In the genomic region with DNA sequence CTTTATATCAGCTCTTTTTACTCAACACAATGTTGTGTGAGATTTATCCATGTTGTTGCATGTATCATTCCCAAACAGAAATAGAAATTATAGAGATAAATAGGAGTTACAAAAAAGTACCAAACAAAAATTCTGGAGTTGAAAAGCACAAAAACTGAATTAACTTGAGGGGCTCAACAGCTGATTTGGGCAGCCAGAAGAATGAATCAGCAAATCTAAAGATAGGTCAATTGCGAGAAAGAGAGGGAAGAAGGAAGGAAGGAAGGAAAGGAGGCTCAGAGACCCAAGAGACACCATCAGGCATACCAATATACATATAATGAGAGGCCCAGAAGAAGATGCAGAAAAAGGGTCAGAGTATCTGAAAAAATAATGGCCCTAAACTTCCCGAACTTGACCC, we compare ENCODE assay signal across 26 cellular contexts.
A peak's percentile ranks its signal among the peaks of the same experiment; 100 is the strongest.
DNase-seq lines count a peak whose midpoint lies in the region; ATAC-seq and TF ChIP-seq lines count a peak whose summit lies in the region.
"Had no signal": no experiment of that assay in that cellular context is flagged by ENCODE, and none has a peak within 500 bp of the region (broad histone marks: within the 10 kb centered on the region; RNA-seq: fewer than 3 reads in every experiment).

No MANE protein-coding gene starts in this region.

- no peak overlapping the region for H3K9ac ChIP-seq in SK-N-SH

- no peak overlapping the region for H3K4me3 Mint-ChIP-seq in dendritic cell treated with granulocyte-macrophage colony-stimulating factor and Interleukin-4, amounts not matched to agents 40 ng/mL and 50 ng/mL, for 4 days
- H3K4me3 Mint-ChIP-seq in natural killer cell treated with Interleukin-12 subunit alpha and Interleukin-12 subunit beta and Interleukin-15 and Interleukin-18, amount 100 ng/mL, for 72 hours: no peak overlapping the region
- H3K4me3 Mint-ChIP-seq: activated CD4-positive, alpha-beta T cell treated with anti-CD3 and anti-CD28 coated beads, Interleukin-2, amount 10 ng/mL, durations not matched to agents 7 days and 5 days; IgD-negative memory B cell had no signal

- DNase-seq in SK-N-SH (no peak), OCI-M1 (lab: John Stamatoyannopoulos, UW) (peak; percentile 12), GF-D8 (lab: John Stamatoyannopoulos, UW) (no peak), heart right ventricle (no peak), HPDE6-E6E7 (ENCODE audit: extremely low spot score) (no peak)
- no peak for DNase-seq in natural killer cell treated with Interleukin-12 subunit alpha and Interleukin-12 subunit beta and Interleukin-15 and Interleukin-18, amount 100 ng/mL, for 72 hours (ENCODE audit: low spot score)
- DNase-seq: activated CD4-positive, alpha-beta T cell treated with anti-CD3 and anti-CD28 coated beads, Interleukin-2, amount 10 ng/mL, durations not matched to agents 7 days and 5 days; AML-193; aorta; DMS79; GDM1; hypothalamus; NCI-H1417; NCI-H2081 treated with DMSO at 0.1 percent for 48 hours; NCI-H345; NCI-H748 treated with DMSO at 0.1 percent for 48 hours; stomach; T-helper 2 cell; thyroid gland had no signal

- no peak for TF ChIP-seq EP300 in SK-N-SH (IDR thresholded peaks at IDR 0.05; ENCODE audit: borderline replicate concordance in 1 of 2, low read depth in 1 of 2, low read length in 1 of 2)

- H3K4me1 ChIP-seq in SK-N-SH (ENCODE audit: control insufficient read depth in 1 of 2, insufficient read depth in 2 of 2, low read depth in 1 of 2, low read length in 1 of 2) (peaks cover 0 to 4% of the 10 kb centered on the region in 2 experiments; a peak in 1 of 4 replicates), heart right ventricle (peaks cover 0 to 10% (median 0%) of the 10 kb centered on the region in 9 donors)
- H3K4me1 ChIP-seq: gastroesophageal sphincter, thyroid gland had no signal

- H3K9me3 Mint-ChIP-seq in dendritic cell treated with granulocyte-macrophage colony-stimulating factor and Interleukin-4, amounts not matched to agents 40 ng/mL and 50 ng/mL, for 4 days: no peaks in the 10 kb centered on the region
- no peaks in the 10 kb centered on the region for H3K9me3 Mint-ChIP-seq in natural killer cell treated with Interleukin-12 subunit alpha and Interleukin-12 subunit beta and Interleukin-15 and Interleukin-18, amount 100 ng/mL, for 72 hours
- H3K9me3 Mint-ChIP-seq: activated CD4-positive, alpha-beta T cell treated with anti-CD3 and anti-CD28 coated beads, Interleukin-2, amount 10 ng/mL, durations not matched to agents 7 days and 5 days; activated naive CD4-positive, alpha-beta T cell treated with anti-CD3 and anti-CD28 coated beads, Interleukin-2, amount 50 U/mL, for 72 hours; IgD-negative memory B cell had no signal

- H3K36me3 Mint-ChIP-seq in dendritic cell treated with granulocyte-macrophage colony-stimulating factor and Interleukin-4, amounts not matched to agents 40 ng/mL and 50 ng/mL, for 4 days (ENCODE audit: low read depth): peaks cover 11% of the 10 kb centered on the region
- no peaks in the 10 kb centered on the region for H3K36me3 Mint-ChIP-seq in natural killer cell treated with Interleukin-12 subunit alpha and Interleukin-12 subunit beta and Interleukin-15 and Interleukin-18, amount 100 ng/mL, for 72 hours
- H3K36me3 Mint-ChIP-seq: activated naive CD4-positive, alpha-beta T cell treated with anti-CD3 and anti-CD28 coated beads, Interleukin-2, amount 50 U/mL, for 72 hours had no signal

- no peak for TF ChIP-seq RAD21 in SK-N-SH (IDR thresholded peaks at IDR 0.05; ENCODE audit: low read length)

- peaks cover 3% of the 10 kb centered on the region for H3F3A ChIP-seq in SK-N-SH (replicated peaks; ENCODE audit: insufficient read depth)

- H3K27ac Mint-ChIP-seq in dendritic cell treated with granulocyte-macrophage colony-stimulating factor and Interleukin-4, amounts not matched to agents 40 ng/mL and 50 ng/mL, for 4 days: peak overlapping the region; percentile 9
- H3K27ac Mint-ChIP-seq in natural killer cell treated with Interleukin-12 subunit alpha and Interleukin-12 subunit beta and Interleukin-15 and Interleukin-18, amount 100 ng/mL, for 72 hours: peak overlapping the region; percentile 41 to 43
- H3K27ac Mint-ChIP-seq: activated CD4-positive, alpha-beta T cell treated with anti-CD3 and anti-CD28 coated beads, Interleukin-2, amount 10 ng/mL, durations not matched to agents 7 days and 5 days; activated naive CD4-positive, alpha-beta T cell treated with anti-CD3 and anti-CD28 coated beads, Interleukin-2, amount 50 U/mL, for 72 hours had no signal

- peak overlapping the region; percentile 14 to 64; a peak in 2 of 4 replicates for H3K27ac ChIP-seq in SK-N-SH (ENCODE audit: low read depth in 2 of 2, low read length in 1 of 2)
- no peak overlapping the region for H3K27ac ChIP-seq in heart right ventricle
- H3K27ac ChIP-seq: gastroesophageal sphincter, RWPE1, stomach, thyroid gland had no signal

- no peaks in the 10 kb centered on the region for H3K9me2 ChIP-seq in SK-N-SH

- 87% methylated on average over 2 of the region's 2 CpGs for WGBS in SK-N-SH (ENCODE audit: low lambda C conversion rate)
- WGBS in heart right ventricle, 2 donors: 77 to 92% methylated on average over 2 of the region's 2 CpGs

- H3K79me2 ChIP-seq in SK-N-SH (ENCODE audit: insufficient read depth): peaks cover 25% of the 10 kb centered on the region; the same call in 1 of the 2 replicates

- POLR2A ChIA-PET in SK-N-SH (lab: Yijun Ruan, JAX): no interaction called here

- H3K9me3 ChIP-seq in SK-N-SH (no peaks in the 10 kb centered on the region), heart right ventricle (peaks cover 0 to 14% (median 0%) of the 10 kb centered on the region in 11 donors)
- H3K9me3 ChIP-seq: stomach, thyroid gland had no signal

- peaks cover 30% of the 10 kb centered on the region for H3K4me1 Mint-ChIP-seq in dendritic cell treated with granulocyte-macrophage colony-stimulating factor and Interleukin-4, amounts not matched to agents 40 ng/mL and 50 ng/mL, for 4 days (ENCODE audit: low read depth)
- peaks cover 24 to 40% of the 10 kb centered on the region in 2 donors for H3K4me1 Mint-ChIP-seq in natural killer cell treated with Interleukin-12 subunit alpha and Interleukin-12 subunit beta and Interleukin-15 and Interleukin-18, amount 100 ng/mL, for 72 hours (ENCODE audit: low read depth in 2 of 2)

- no peaks in the 10 kb centered on the region for H4K20me1 ChIP-seq in SK-N-SH (ENCODE audit: insufficient read depth)

- H3K36me3 ChIP-seq in SK-N-SH (replicated peaks in 1 of 2; ENCODE audit: control insufficient read depth in 1 of 2, insufficient read depth in 2 of 2, low read length in 1 of 2): no peaks in the 10 kb centered on the region
- peaks cover 0 to 4% (median 0%) of the 10 kb centered on the region in 9 donors for H3K36me3 ChIP-seq in heart right ventricle
- H3K36me3 ChIP-seq: gastroesophageal sphincter, stomach, thyroid gland had no signal

- H3K4me3 ChIP-seq in SK-N-SH (ENCODE audit: low read depth in 2 of 2, low read length in 1 of 2) (no peak overlapping the region), heart right ventricle (no peak overlapping the region)
- H3K4me3 ChIP-seq: gastroesophageal sphincter, stomach, thyroid gland had no signal

- ATAC-seq in SK-N-SH treated with all-trans-retinoic acid at 6 μM for 48 hours (no peak), heart right ventricle (no peak)
- ATAC-seq in natural killer cell treated with Interleukin-12 subunit alpha and Interleukin-12 subunit beta and Interleukin-15 and Interleukin-18, amount 100 ng/mL, for 72 hours: no peak
- ATAC-seq: activated naive CD4-positive, alpha-beta T cell treated with anti-CD3 and anti-CD28 coated beads, Interleukin-2, amount 50 U/mL, for 72 hours; gastroesophageal sphincter; left lobe of liver had no signal

- no peak overlapping the region for H2AFZ ChIP-seq in SK-N-SH (ENCODE audit: low read depth)

- CTCF ChIA-PET in SK-N-SH (lab: Yijun Ruan, JAX): no interaction called here

- H3K4me2 ChIP-seq in SK-N-SH: no peak overlapping the region

- intact Hi-C loops in dendritic cell treated with granulocyte-macrophage colony-stimulating factor and Interleukin-4, amounts not matched to agents 40 ng/mL and 50 ng/mL, for 4 days (cut with micrococcal nuclease): loop anchor here (10.0 kb wide), 1 partner anchor 742 kb away; no protein-coding TSS in a partner anchor
- intact Hi-C loops in heart right ventricle (cut with DNase I): loop anchor here in 8 of 10 donors (5.0 to 10.0 kb wide), 8 partner anchors 132 to 794 kb away; partner anchors contain the start of gene PRDM1 (in 2 of the 8)

- no peaks in the 10 kb centered on the region for H3K27me3 Mint-ChIP-seq in dendritic cell treated with granulocyte-macrophage colony-stimulating factor and Interleukin-4, amounts not matched to agents 40 ng/mL and 50 ng/mL, for 4 days
- no peaks in the 10 kb centered on the region for H3K27me3 Mint-ChIP-seq in natural killer cell treated with Interleukin-12 subunit alpha and Interleukin-12 subunit beta and Interleukin-15 and Interleukin-18, amount 100 ng/mL, for 72 hours
- H3K27me3 Mint-ChIP-seq: activated CD4-positive, alpha-beta T cell treated with anti-CD3 and anti-CD28 coated beads, Interleukin-2, amount 10 ng/mL, durations not matched to agents 7 days and 5 days; IgD-negative memory B cell had no signal

- H3K27me3 ChIP-seq in SK-N-SH (ENCODE audit: insufficient read depth) (no peaks in the 10 kb centered on the region), heart right ventricle (no peaks in the 10 kb centered on the region)
- H3K27me3 ChIP-seq: gastroesophageal sphincter, stomach, thyroid gland had no signal

- no peak for TF ChIP-seq CTCF in SK-N-SH (IDR thresholded peaks at IDR 0.05)
- TF ChIP-seq CTCF in heart right ventricle (IDR thresholded peaks at IDR 0.05): no peak

TF ChIP-seq in SK-N-SH, 30 proteins besides CTCF, POLR2A, EP300 and RAD21 (continues in another document):
- TF ChIP-seq FOXM1 (IDR thresholded peaks at IDR 0.05; ENCODE audit: low read depth): no peak
- no peak for TF ChIP-seq FOSL2 (IDR thresholded peaks at IDR 0.05; ENCODE audit: borderline replicate concordance, low read depth)
- no peak for TF ChIP-seq ELF1 (IDR thresholded peaks at IDR 0.05)

TF ChIP-seq in SK-N-SH treated with all-trans-retinoic acid at 6 μM for 48 hours, 23 proteins besides CTCF, POLR2A, EP300 and RAD21:
- TF ChIP-seq CSDC2 (CRISPR knock-in tag; IDR thresholded peaks at IDR 0.05) (no peak), GLIS3 (CRISPR knock-in tag; IDR thresholded peaks at IDR 0.05) (no peak)
TF ChIP-seq in SK-N-SH treated with all-trans-retinoic acid at 6 μM for 48 hours: peak in this region for 0.

Comparison
In these comparisons a context has a peak if more than half of its experiments do, and no peak if none do; other contexts are left out.
1. H3K27ac ChIP-seq: peak in SK-N-SH (2 of 2); none in heart right ventricle (0 of 10).